14 cellular contexts compared by ENCODE assay signal in the genomic region with DNA sequence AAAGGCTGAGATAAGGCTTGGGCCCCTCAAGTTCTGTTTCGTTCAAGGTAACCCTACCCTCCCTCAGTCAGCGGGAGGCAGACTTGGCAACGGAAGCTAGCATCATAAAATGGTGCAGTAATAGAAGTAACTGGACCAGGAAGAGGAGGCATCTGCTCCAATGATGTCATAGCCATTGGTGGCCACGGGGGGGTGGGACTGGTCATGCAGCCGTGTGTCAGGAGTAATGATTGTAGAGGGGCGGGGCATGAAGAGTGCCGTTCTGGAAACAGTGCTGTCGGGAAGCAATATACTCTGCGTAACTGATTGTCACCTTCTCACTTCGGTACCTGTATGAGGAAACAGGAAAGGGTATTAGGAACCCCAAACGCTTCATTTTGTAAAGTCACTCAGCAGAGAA. TPM values are rescaled to one million over a fixed set of nuclear protein-coding genes. Genes with fewer than 3 reads are reported as not detected.
DNase-seq lines count a peak whose midpoint lies in the region; ATAC-seq, FAIRE-seq and TF ChIP-seq lines count a peak whose summit lies in the region.
"Had no signal": no experiment of that assay in that cellular context is flagged by ENCODE, and none has a peak within 500 bp of the region (broad histone marks: within the 10 kb centered on the region; RNA-seq: fewer than 3 reads in every experiment).

No MANE protein-coding gene starts in this region.

- H3K4me1 ChIP-seq in mucosa of rectum (ENCODE audit: control insufficient read depth in 2 of 2, insufficient read depth in 2 of 2, low read length in 2 of 2) (peaks cover 6 to 8% of the 10 kb centered on the region in 2 donors), OCI-LY7 (ENCODE audit: insufficient read depth, low read length, poor library complexity, severe bottlenecking) (peaks cover 8% of the 10 kb centered on the region)

- H3K27me3 ChIP-seq in bronchial epithelial cell (ENCODE audit: control insufficient read depth, insufficient read depth, low read length) (no peaks in the 10 kb centered on the region), mucosa of rectum (ENCODE audit: control insufficient read depth in 2 of 2, insufficient read depth in 2 of 2, low read length in 2 of 2) (no peaks in the 10 kb centered on the region)
- H3K27me3 ChIP-seq: gastrocnemius medialis, upper lobe of left lung had no signal

- H3K27ac ChIP-seq in mucosa of rectum (ENCODE audit: low read depth in 2 of 2, low read length in 2 of 2) (peak overlapping the region; percentile 46 to 59), OCI-LY7 (ENCODE audit: low read depth, low read length, poor library complexity, severe bottlenecking) (no peak overlapping the region)
- H3K27ac ChIP-seq: gastrocnemius medialis, upper lobe of left lung had no signal

- intact Hi-C loops in OCI-LY7 (cut with micrococcal nuclease; ENCODE audit: unreplicated experiment) = loop anchor here (10.0 kb wide), 1 partner anchor 270 kb away; no protein-coding TSS in a partner anchor

- CTCF ChIA-PET in OCI-LY7 (lab: Charles Lee; ENCODE audit: unreplicated experiment) = no interaction called here

- no peak for ATAC-seq in GM18868 (IDR thresholded peaks at IDR 0.05; ENCODE audit: unreplicated experiment)
- ATAC-seq: gastrocnemius medialis had no signal

- H3K4me3 ChIP-seq in bronchial epithelial cell (ENCODE audit: low read depth, low read length) (no peak overlapping the region), mucosa of rectum (ENCODE audit: low read length in 2 of 2) (peak overlapping the region in 1 of 2 donors; percentile 8), OCI-LY7 (ENCODE audit: low read depth, low read length, poor library complexity, severe bottlenecking) (no peak overlapping the region)
- H3K4me3 ChIP-seq: gastrocnemius medialis, upper lobe of left lung had no signal

- H3K36me3 ChIP-seq in bronchial epithelial cell (ENCODE audit: control insufficient read depth, insufficient read depth, low read length) (peaks cover 13% of the 10 kb centered on the region), mucosa of rectum (ENCODE audit: control insufficient read depth in 2 of 2, insufficient read depth in 2 of 2, low read length in 2 of 2) (peaks cover 52 to 58% of the 10 kb centered on the region in 2 donors), OCI-LY7 (ENCODE audit: insufficient read depth, low read length) (peaks cover 77% of the 10 kb centered on the region)

- H3K9me3 ChIP-seq in mucosa of rectum (ENCODE audit: control insufficient read depth in 2 of 2, low read length in 2 of 2) (no peaks in the 10 kb centered on the region), OCI-LY7 (ENCODE audit: low read length) (no peaks in the 10 kb centered on the region)
- H3K9me3 ChIP-seq: gastrocnemius medialis, upper lobe of left lung had no signal

- no peaks in the 10 kb centered on the region for H4K20me1 ChIP-seq in OCI-LY7 (ENCODE audit: insufficient read depth, low read length)

- H3K9ac ChIP-seq in mucosa of rectum (ENCODE audit: low read depth in 1 of 2, low read length in 2 of 2) = peak overlapping the region; percentile 5 to 20

- no peaks in the 10 kb centered on the region for H3K79me2 ChIP-seq in OCI-LY7 (ENCODE audit: insufficient read depth, low read depth, low read length)

- POLR2A ChIA-PET in OCI-LY7 (lab: Charles Lee) = no interaction called here

- TF ChIP-seq CTCF in bronchial epithelial cell (IDR thresholded peaks at IDR 0.05; ENCODE audit: insufficient read depth, low read length, severe bottlenecking) (no peak), OCI-LY7 (conservative IDR thresholded peaks at IDR 0.05; ENCODE audit: low read length) (no peak)

- DNase-seq in NCI-H2029 (lab: John Stamatoyannopoulos, UW) (peak; percentile 44), NCI-H2029 treated with DMSO at 0.1 percent for 48 hours (lab: John Stamatoyannopoulos, UW) (no peak), HT-29 (ENCODE audit: low spot score) (peak; percentile 37), bronchial epithelial cell (ENCODE audit: low read depth) (peak; percentile 17), NCI-H187 treated with DMSO at 0.1 percent for 48 hours (lab: John Stamatoyannopoulos, UW) (no peak), OCI-LY7 (ENCODE audit: low spot score) (no peak)
- DNase-seq: activated gamma-delta T cell treated with Interleukin-2 at 50 U/mL for 16 hours, gastrocnemius medialis, mammary epithelial cell, NCI-H1436 treated with DMSO at 0.1 percent for 48 hours, RPMI8226, upper lobe of left lung had no signal

- H2AFZ ChIP-seq in OCI-LY7 (ENCODE audit: low read length) = no peak overlapping the region

- H3K9me2 ChIP-seq in OCI-LY7 (ENCODE audit: insufficient read depth, low read length) = no peaks in the 10 kb centered on the region

- no peak overlapping the region for H3K4me2 ChIP-seq in OCI-LY7 (ENCODE audit: low read length)

- no peak for FAIRE-seq in bronchial epithelial cell (lab: Jason Lieb, UNC)

- BruUV-seq in OCI-LY7 (replicated peaks; lab: Mats Ljungman, UMichigan) = no TSS peak

RNA-seq across cellular contexts. Expression of a gene that starts 6.9 kb away (rescaled TPM):
- 14.0 and 17.8 TPM in 2 replicates for total RNA-seq in HT-29 (2014; rRNA removed; shearing (Covaris generic))
- total RNA-seq in bronchial epithelial cell (22.5 and 24.2 TPM in 2 replicates), OCI-LY7 (2022) (97.3 and 101 TPM in 2 replicates)
- total RNA-seq in OCI-LY7 (2014; rRNA removed; shearing (Covaris generic)) = 42.9 and 48.4 TPM in 2 replicates

RNA-seq across cellular contexts. Expression of a gene that starts 20.9 kb away (rescaled TPM):
- total RNA-seq in HT-29 (2014; rRNA removed; shearing (Covaris generic)) = 8.7 and 10.5 TPM in 2 replicates
- total RNA-seq in bronchial epithelial cell = 31.6 and 32.5 TPM in 2 replicates
- total RNA-seq in OCI-LY7 (2014; rRNA removed; shearing (Covaris generic)) = 8.5 and 9.8 TPM in 2 replicates
- total RNA-seq in OCI-LY7 (2022) = 16.7 and 17.1 TPM in 2 replicates

RNA-seq across cellular contexts. Expression of a gene that starts 53.9 kb away (rescaled TPM):
- total RNA-seq in HT-29 (2014; rRNA removed; shearing (Covaris generic)) = 23.4 and 26.0 TPM in 2 replicates
- 27.0 and 31.3 TPM in 2 replicates for total RNA-seq in bronchial epithelial cell
- total RNA-seq in OCI-LY7 (2014; rRNA removed; shearing (Covaris generic)) = 60.6 and 70.7 TPM in 2 replicates
- total RNA-seq in OCI-LY7 (2022) = 96.6 and 96.9 TPM in 2 replicates

Comparison
In these comparisons a context has a peak if more than half of its experiments do, and no peak if none do; other contexts are left out.
1. DNase-seq: peak in NCI-H2029 (single experiment), HT-29 (single experiment) and bronchial epithelial cell (single experiment); none in NCI-H2029 treated with DMSO at 0.1 percent for 48 hours (single experiment), NCI-H187 treated with DMSO at 0.1 percent for 48 hours (single experiment) and OCI-LY7 (single experiment).